9 cellular contexts compared by ENCODE assay signal in genomic region chr10:45557275-45557905, GRCh38.
A peak's percentile ranks its signal among the peaks of the same experiment; 100 is the strongest.
DNase-seq lines count a peak whose midpoint lies in the region; ATAC-seq, FAIRE-seq and TF ChIP-seq lines count a peak whose summit lies in the region.
"Had no signal": no experiment of that assay in that cellular context is flagged by ENCODE, and none has a peak within 500 bp of the region (broad histone marks: within the 10 kb centered on the region; RNA-seq: fewer than 3 reads in every experiment).

No MANE protein-coding gene starts in this region.

- peaks cover 35 to 48% (median 38%) of the 10 kb centered on the region in 3 donors for H3K4me1 Mint-ChIP-seq in IgD-negative memory B cell
- H3K4me1 Mint-ChIP-seq in activated naive CD8-positive, alpha-beta T cell treated with anti-CD3 and anti-CD28 coated beads for 36 hours, result peaks cover 32% of the 10 kb centered on the region

- 66 to 73% methylated on average over 9 of the region's 9 CpGs for WGBS in pancreas, 2 donors

- no peaks in the 10 kb centered on the region for H3K9me3 ChIP-seq in pancreas
- H3K9me3 ChIP-seq: MG63 had no signal

- H3K27ac ChIP-seq in pancreas, result no peak overlapping the region

- H3K36me3 Mint-ChIP-seq in IgD-negative memory B cell, result peaks cover 7% of the 10 kb centered on the region
- H3K36me3 Mint-ChIP-seq in activated naive CD8-positive, alpha-beta T cell treated with anti-CD3 and anti-CD28 coated beads for 36 hours, result peaks cover 10% of the 10 kb centered on the region

- intact Hi-C loops in pancreas (cut with DNase I), result no loop called here

- H3K4me3 Mint-ChIP-seq in IgD-negative memory B cell, result peak overlapping the region; percentile 1 to 84 (median 36)
- peak overlapping the region; percentile 47 for H3K4me3 Mint-ChIP-seq in activated naive CD8-positive, alpha-beta T cell treated with anti-CD3 and anti-CD28 coated beads for 36 hours
- H3K4me3 Mint-ChIP-seq: neural crest cell had no signal

- no peak overlapping the region for H3K4me3 ChIP-seq in pancreas
- H3K4me3 ChIP-seq: MG63 had no signal

- peaks cover 2% of the 10 kb centered on the region for H3K27me3 Mint-ChIP-seq in IgD-negative memory B cell
- no peaks in the 10 kb centered on the region for H3K27me3 Mint-ChIP-seq in activated naive CD8-positive, alpha-beta T cell treated with anti-CD3 and anti-CD28 coated beads for 36 hours

- ATAC-seq in GM19351 (IDR thresholded peaks at IDR 0.05; ENCODE audit: unreplicated experiment) (peak; percentile 64), pancreas (peak in 3 of 4 donors; percentile 38 to 69 (median 44)), GM21360 (IDR thresholded peaks at IDR 0.05; ENCODE audit: unreplicated experiment) (no peak)

- no peak for FAIRE-seq in pancreas (lab: Jason Lieb, UNC)

- H3K9me3 Mint-ChIP-seq in IgD-negative memory B cell, result no peaks in the 10 kb centered on the region
- no peaks in the 10 kb centered on the region for H3K9me3 Mint-ChIP-seq in activated naive CD8-positive, alpha-beta T cell treated with anti-CD3 and anti-CD28 coated beads for 36 hours
- H3K9me3 Mint-ChIP-seq: neural crest cell had no signal

- no peak for TF ChIP-seq CTCF in pancreas (IDR thresholded peaks at IDR 0.05)

- no peaks in the 10 kb centered on the region for H3K27me3 ChIP-seq in pancreas
- H3K27me3 ChIP-seq: MG63 had no signal

- peak overlapping the region in 2 of 3 donors; percentile 13 to 79 for H3K27ac Mint-ChIP-seq in IgD-negative memory B cell
- H3K27ac Mint-ChIP-seq in activated naive CD8-positive, alpha-beta T cell treated with anti-CD3 and anti-CD28 coated beads for 36 hours, result peak overlapping the region; percentile 64

- no peaks in the 10 kb centered on the region for H3K4me1 ChIP-seq in pancreas

- peak; percentile 10 for DNase-seq in activated naive CD8-positive, alpha-beta T cell treated with anti-CD3 and anti-CD28 coated beads for 36 hours
- no peak for DNase-seq in pancreas
- no peak for DNase-seq in glomerular visceral epithelial cell (ENCODE audit: extremely low spot score)
- DNase-seq in AG08395 (ENCODE audit: low spot score), result no peak
- DNase-seq: MG63 had no signal

- H3K36me3 ChIP-seq in pancreas, result no peaks in the 10 kb centered on the region
- H3K36me3 ChIP-seq: MG63 had no signal
